ENCODE assay signal across 12 cellular contexts in genomic region chr11:43694477-43694876, GRCh38. TPM values are rescaled to one million over a fixed set of nuclear protein-coding genes. Genes with fewer than 3 reads are reported as not detected.
A peak's percentile ranks its signal among the peaks of the same experiment; 100 is the strongest.
DNase-seq lines count a peak whose midpoint lies in the region; ATAC-seq and TF ChIP-seq lines count a peak whose summit lies in the region.
"Had no signal": no experiment of that assay in that cellular context is flagged by ENCODE, and none has a peak within 500 bp of the region (broad histone marks: within the 10 kb centered on the region; RNA-seq: fewer than 3 reads in every experiment).

No MANE protein-coding gene starts in this region.

- ATAC-seq in GM18868 (IDR thresholded peaks at IDR 0.05; ENCODE audit: unreplicated experiment) (peak; percentile 66), GM21723 (IDR thresholded peaks at IDR 0.05; ENCODE audit: unreplicated experiment) (peak; percentile 54), HG03159 (IDR thresholded peaks at IDR 0.05; ENCODE audit: unreplicated experiment) (peak; percentile 74), lower lobe of right lung (no peak), HG03039 (IDR thresholded peaks at IDR 0.05; ENCODE audit: unreplicated experiment) (no peak)
- ATAC-seq in stimulated activated effector memory CD8-positive, alpha-beta T cell treated with anti-CD3 and anti-CD28 coated beads, Interleukin-12 subunit alpha, Interleukin-12 subunit beta, amount 100 ng/mL, for 72 hours = no peak
- ATAC-seq: right cardiac atrium had no signal

- H3K9me3 Mint-ChIP-seq in stimulated activated effector memory CD8-positive, alpha-beta T cell treated with anti-CD3 and anti-CD28 coated beads, Interleukin-12 subunit alpha, Interleukin-12 subunit beta, amount 100 ng/mL, for 72 hours = no peaks in the 10 kb centered on the region

- H3K27ac Mint-ChIP-seq in stimulated activated effector memory CD8-positive, alpha-beta T cell treated with anti-CD3 and anti-CD28 coated beads, Interleukin-12 subunit alpha, Interleukin-12 subunit beta, amount 100 ng/mL, for 72 hours = no peak overlapping the region
- H3K27ac Mint-ChIP-seq: CD4-positive, CD25-positive, alpha-beta regulatory T cell had no signal

- H3K4me1 ChIP-seq in lower lobe of right lung = peaks cover 12% of the 10 kb centered on the region
- H3K4me1 ChIP-seq: colonic mucosa had no signal

- DNase-seq in kidney tubule cell (ENCODE audit: low spot score) (peak; percentile 49), lower lobe of right lung (no peak)
- DNase-seq in stimulated activated effector memory CD8-positive, alpha-beta T cell treated with anti-CD3 and anti-CD28 coated beads, Interleukin-12 subunit alpha, Interleukin-12 subunit beta, amount 100 ng/mL, for 72 hours (ENCODE audit: low spot score in 2 of 2) = no peak
- DNase-seq in activated CD4-positive, alpha-beta T cell treated with anti-CD3 and anti-CD28 coated beads for 1 hour = no peak
- DNase-seq: CD4-positive, CD25-positive, alpha-beta regulatory T cell; colonic mucosa; right cardiac atrium had no signal

- H3K4me1 Mint-ChIP-seq in stimulated activated effector memory CD8-positive, alpha-beta T cell treated with anti-CD3 and anti-CD28 coated beads, Interleukin-12 subunit alpha, Interleukin-12 subunit beta, amount 100 ng/mL, for 72 hours = peaks cover 31% of the 10 kb centered on the region

- H3K4me3 ChIP-seq in lower lobe of right lung = no peak overlapping the region
- H3K4me3 ChIP-seq: colonic mucosa had no signal

- TF ChIP-seq CTCF in lower lobe of right lung (IDR thresholded peaks at IDR 0.05) = no peak

- H3K4me3 Mint-ChIP-seq in stimulated activated effector memory CD8-positive, alpha-beta T cell treated with anti-CD3 and anti-CD28 coated beads, Interleukin-12 subunit alpha, Interleukin-12 subunit beta, amount 100 ng/mL, for 72 hours = no peak overlapping the region
- H3K4me3 Mint-ChIP-seq: CD4-positive, CD25-positive, alpha-beta regulatory T cell had no signal

- no peaks in the 10 kb centered on the region for H3K27me3 ChIP-seq in lower lobe of right lung (ENCODE audit: low read depth)
- H3K27me3 ChIP-seq: colonic mucosa had no signal

- H3K36me3 ChIP-seq in lower lobe of right lung = no peaks in the 10 kb centered on the region
- H3K36me3 ChIP-seq: colonic mucosa had no signal

- H3K9me3 ChIP-seq in lower lobe of right lung = no peaks in the 10 kb centered on the region
- H3K9me3 ChIP-seq: colonic mucosa had no signal

- H3K27ac ChIP-seq in lower lobe of right lung = no peak overlapping the region
- H3K27ac ChIP-seq: colonic mucosa, HL-60 had no signal

- intact Hi-C loops in lower lobe of right lung (cut with DNase I) = no loop called here

- peaks cover 4% of the 10 kb centered on the region for H3K36me3 Mint-ChIP-seq in stimulated activated effector memory CD8-positive, alpha-beta T cell treated with anti-CD3 and anti-CD28 coated beads, Interleukin-12 subunit alpha, Interleukin-12 subunit beta, amount 100 ng/mL, for 72 hours

RNA-seq across cellular contexts. Expression of gene HSD17B12, which starts 13.9 kb away (rescaled TPM):
- 101 TPM for total RNA-seq in lower lobe of right lung

Comparison
In these comparisons a context has a peak if more than half of its experiments do, and no peak if none do; other contexts are left out.
1. ATAC-seq: peak in GM18868 (single experiment), GM21723 (single experiment) and HG03159 (single experiment); none in stimulated activated effector memory CD8-positive, alpha-beta T cell treated with anti-CD3 and anti-CD28 coated beads, Interleukin-12 subunit alpha, Interleukin-12 subunit beta, amount 100 ng/mL, for 72 hours (single experiment), lower lobe of right lung (0 of 2) and HG03039 (single experiment).